10 cellular contexts compared by ENCODE assay signal in the genomic region with DNA sequence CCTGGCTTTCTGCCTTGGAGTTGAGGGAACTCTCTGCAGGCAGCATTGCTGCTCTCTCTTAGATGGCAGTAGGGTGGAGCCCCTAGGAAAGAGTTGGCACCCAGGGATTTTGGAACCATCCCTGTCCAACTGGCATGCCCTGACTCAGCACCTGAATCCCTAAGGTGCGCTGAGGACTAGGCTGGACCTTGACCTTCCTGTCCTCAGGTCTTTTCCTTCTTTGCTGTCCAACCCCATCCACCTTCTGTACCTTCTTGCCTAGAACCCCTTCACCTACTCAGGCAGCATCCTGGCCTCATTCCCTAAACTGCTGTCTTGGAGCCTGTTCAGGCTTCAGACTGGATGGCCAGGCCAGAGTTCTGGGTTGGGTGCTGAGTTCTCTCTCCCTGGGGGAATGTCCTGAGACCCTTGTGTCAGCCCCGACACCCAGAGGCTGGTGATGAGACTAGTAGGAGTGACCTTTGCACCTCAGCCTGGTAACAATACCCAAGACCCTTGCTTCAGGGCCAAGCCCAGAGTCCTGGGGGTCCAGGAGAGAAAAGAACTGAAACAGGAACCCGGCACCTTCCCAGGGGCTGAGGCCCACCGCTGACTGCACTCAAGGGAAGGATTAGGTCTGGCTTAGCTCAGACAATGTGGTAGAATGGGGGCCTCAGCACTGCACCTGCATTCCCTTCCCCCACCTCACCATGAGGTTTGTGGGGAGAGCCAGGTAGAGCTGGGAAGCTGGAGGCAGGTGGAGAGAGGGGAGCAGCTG. TPM values are rescaled to one million over a fixed set of nuclear protein-coding genes. Genes with fewer than 3 reads are reported as not detected.
A peak's percentile ranks its signal among the peaks of the same experiment; 100 is the strongest.
DNase-seq lines count a peak whose midpoint lies in the region; ATAC-seq and TF ChIP-seq lines count a peak whose summit lies in the region.
"Had no signal": no experiment of that assay in that cellular context is flagged by ENCODE, and none has a peak within 500 bp of the region (broad histone marks: within the 10 kb centered on the region; RNA-seq: fewer than 3 reads in every experiment).

No MANE protein-coding gene starts in this region.

- H3K27ac Mint-ChIP-seq in activated naive CD8-positive, alpha-beta T cell treated with anti-CD3 and anti-CD28 coated beads, Interleukin-2, amount 10 ng/mL, durations not matched to agents 7 days and 5 days = peak overlapping the region; percentile 45
- H3K27ac Mint-ChIP-seq in activated naive CD8-positive, alpha-beta T cell treated with anti-CD3 and anti-CD28 coated beads for 36 hours = no peak overlapping the region
- peak overlapping the region in 4 of 5 experiments; percentile 36 to 97 (median 52) for H3K27ac Mint-ChIP-seq in brain

- TF ChIP-seq CTCF in brain (conservative IDR thresholded peaks at IDR 0.05) (no peak), uterus (IDR thresholded peaks at IDR 0.05) (no peak)

- no peak for DNase-seq in activated naive CD8-positive, alpha-beta T cell treated with anti-CD3 and anti-CD28 coated beads, Interleukin-2, amount 10 ng/mL, durations not matched to agents 7 days and 5 days
- no peak for DNase-seq in activated naive CD8-positive, alpha-beta T cell treated with anti-CD3 and anti-CD28 coated beads for 36 hours
- DNase-seq in uterus (no peak), posterior vena cava (ENCODE audit: low spot score) (no peak)

- H3K4me1 ChIP-seq in mucosa of stomach (ENCODE audit: control insufficient read depth, insufficient read depth, low read length) (peaks cover 62% of the 10 kb centered on the region), uterus (peaks cover 31 to 42% of the 10 kb centered on the region in 2 donors)

- H3K4me3 ChIP-seq in mucosa of stomach (ENCODE audit: low read length) = peak overlapping the region; percentile 17
- no peak overlapping the region for H3K4me3 ChIP-seq in uterus

- no peak for ATAC-seq in activated naive CD8-positive, alpha-beta T cell treated with anti-CD3 and anti-CD28 coated beads, Interleukin-2, amount 10 ng/mL, durations not matched to agents 7 days and 5 days (ENCODE audit: low read depth)
- no peak for ATAC-seq in GM21390 (IDR thresholded peaks at IDR 0.05; ENCODE audit: unreplicated experiment)
- ATAC-seq in HG02884 (IDR thresholded peaks at IDR 0.05; ENCODE audit: unreplicated experiment) = no peak

- POLR2A ChIA-PET in activated naive CD8-positive, alpha-beta T cell treated with anti-CD3 and anti-CD28 coated beads, Interleukin-2, amount 10 ng/mL, durations not matched to agents 7 days and 5 days (lab: Charles Lee) = interaction anchor here (1.2 to 3.9 kb wide), 4 partner anchors 18 to 46 kb away, joined by 4 to 28 read pairs (median 4); a partner anchor contains a TSS

- TF ChIP-seq POLR2A in uterus (IDR thresholded peaks at IDR 0.05) = no peak

- H3K36me3 Mint-ChIP-seq in activated naive CD8-positive, alpha-beta T cell treated with anti-CD3 and anti-CD28 coated beads, Interleukin-2, amount 10 ng/mL, durations not matched to agents 7 days and 5 days = peaks cover 4% of the 10 kb centered on the region
- no peaks in the 10 kb centered on the region for H3K36me3 Mint-ChIP-seq in activated naive CD8-positive, alpha-beta T cell treated with anti-CD3 and anti-CD28 coated beads for 36 hours
- no peaks in the 10 kb centered on the region for H3K36me3 Mint-ChIP-seq in brain
- H3K36me3 Mint-ChIP-seq: CD4-positive, CD25-positive, alpha-beta regulatory T cell had no signal

- intact Hi-C loops in uterus (cut with DNase I; ENCODE audit: low total_unique reads) = loop anchor here (2.0 kb wide), 1 partner anchor 27 kb away; no protein-coding TSS in a partner anchor
- intact Hi-C loops in posterior vena cava (cut with DNase I) = loop anchor here (2.0 kb wide), 2 partner anchors 15 to 27 kb away; no protein-coding TSS in a partner anchor

- peaks cover 24% of the 10 kb centered on the region for H3K4me1 Mint-ChIP-seq in activated naive CD8-positive, alpha-beta T cell treated with anti-CD3 and anti-CD28 coated beads, Interleukin-2, amount 10 ng/mL, durations not matched to agents 7 days and 5 days
- H3K4me1 Mint-ChIP-seq in activated naive CD8-positive, alpha-beta T cell treated with anti-CD3 and anti-CD28 coated beads for 36 hours = peaks cover 30% of the 10 kb centered on the region
- peaks cover 56% of the 10 kb centered on the region for H3K4me1 Mint-ChIP-seq in brain

- H3K4me3 Mint-ChIP-seq in activated naive CD8-positive, alpha-beta T cell treated with anti-CD3 and anti-CD28 coated beads, Interleukin-2, amount 10 ng/mL, durations not matched to agents 7 days and 5 days = no peak overlapping the region
- H3K4me3 Mint-ChIP-seq in activated naive CD8-positive, alpha-beta T cell treated with anti-CD3 and anti-CD28 coated beads for 36 hours = no peak overlapping the region
- H3K4me3 Mint-ChIP-seq in brain = peak overlapping the region in 1 of 5 experiments; percentile 47

- no peaks in the 10 kb centered on the region for H3K9me3 Mint-ChIP-seq in activated naive CD8-positive, alpha-beta T cell treated with anti-CD3 and anti-CD28 coated beads, Interleukin-2, amount 10 ng/mL, durations not matched to agents 7 days and 5 days
- no peaks in the 10 kb centered on the region for H3K9me3 Mint-ChIP-seq in activated naive CD8-positive, alpha-beta T cell treated with anti-CD3 and anti-CD28 coated beads for 36 hours
- H3K9me3 Mint-ChIP-seq in brain = peaks cover 0 to 4% (median 0%) of the 10 kb centered on the region in 5 experiments
- H3K9me3 Mint-ChIP-seq: CD4-positive, CD25-positive, alpha-beta regulatory T cell had no signal

- H3K27ac ChIP-seq in uterus = peak overlapping the region; percentile 97 to 99

- no peaks in the 10 kb centered on the region for H3K9me3 ChIP-seq in mucosa of stomach (ENCODE audit: control insufficient read depth, low read length)
- no peaks in the 10 kb centered on the region for H3K9me3 ChIP-seq in uterus

- peak overlapping the region; percentile 98 for H3K9ac ChIP-seq in mucosa of stomach (ENCODE audit: low read length)

- H3K27me3 Mint-ChIP-seq in activated naive CD8-positive, alpha-beta T cell treated with anti-CD3 and anti-CD28 coated beads, Interleukin-2, amount 10 ng/mL, durations not matched to agents 7 days and 5 days = peaks cover 5% of the 10 kb centered on the region
- no peaks in the 10 kb centered on the region for H3K27me3 Mint-ChIP-seq in activated naive CD8-positive, alpha-beta T cell treated with anti-CD3 and anti-CD28 coated beads for 36 hours
- H3K27me3 Mint-ChIP-seq in brain = peaks cover 3% of the 10 kb centered on the region

- H3K36me3 ChIP-seq in mucosa of stomach (ENCODE audit: control insufficient read depth, insufficient read depth, low read length) (no peaks in the 10 kb centered on the region), uterus (no peaks in the 10 kb centered on the region)

- H3K27me3 ChIP-seq in mucosa of stomach (ENCODE audit: control insufficient read depth, insufficient read depth, low read length) = no peaks in the 10 kb centered on the region
- H3K27me3 ChIP-seq in uterus = no peaks in the 10 kb centered on the region

RNA-seq across cellular contexts. Expression of a gene that starts 2.6 kb away (rescaled TPM):
- total RNA-seq in activated naive CD8-positive, alpha-beta T cell treated with anti-CD3 and anti-CD28 coated beads, Interleukin-2, amount 10 ng/mL, durations not matched to agents 7 days and 5 days = 10 to 100 TPM; 73.2 to 78.2 TPM
- 10 to 100 TPM; 28.5 to 28.6 TPM for total RNA-seq in activated naive CD8-positive, alpha-beta T cell treated with anti-CD3 and anti-CD28 coated beads for 36 hours
- polyA plus RNA-seq in brain (ENCODE audit: insufficient read depth, low read depth, low replicate concordance) = 39.3 TPM
- total RNA-seq in uterus (10 to 100 TPM in 3 of 4 donors, 1 to 10 TPM in 1; 8.7 to 65.6 (median 31.3) TPM), posterior vena cava (10 to 100 TPM; 56.1 to 60.9 TPM)

RNA-seq across cellular contexts. Expression of a gene that starts 17.4 kb away (rescaled TPM):
- 1 to 10 TPM; 4.3 to 4.7 TPM for total RNA-seq in activated naive CD8-positive, alpha-beta T cell treated with anti-CD3 and anti-CD28 coated beads, Interleukin-2, amount 10 ng/mL, durations not matched to agents 7 days and 5 days
- under 1 TPM; 0.31 to 0.56 TPM for total RNA-seq in activated naive CD8-positive, alpha-beta T cell treated with anti-CD3 and anti-CD28 coated beads for 36 hours
- 0.46 TPM for polyA plus RNA-seq in brain (ENCODE audit: insufficient read depth, low read depth, low replicate concordance)
- total RNA-seq in uterus = 10 to 100 TPM in 1 of 4 donors, 1 to 10 TPM in 2, under 1 TPM in 1; 0.77 to 19.3 (median 7.4) TPM
- total RNA-seq in posterior vena cava = 10 to 100 TPM; 10.0 to 15.2 TPM

RNA-seq across cellular contexts. Expression of a gene that starts 35.8 kb away (rescaled TPM):
- total RNA-seq in activated naive CD8-positive, alpha-beta T cell treated with anti-CD3 and anti-CD28 coated beads, Interleukin-2, amount 10 ng/mL, durations not matched to agents 7 days and 5 days = 10 to 100 TPM; 65.3 to 67.1 TPM
- total RNA-seq in activated naive CD8-positive, alpha-beta T cell treated with anti-CD3 and anti-CD28 coated beads for 36 hours = 10 to 100 TPM; 31.2 to 33.7 TPM
- 18.0 TPM for polyA plus RNA-seq in brain (ENCODE audit: insufficient read depth, low read depth, low replicate concordance)
- total RNA-seq in uterus (10 to 100 TPM in 2 of 4 donors, 1 to 10 TPM in 2; 2.6 to 37.3 (median 11.6) TPM), posterior vena cava (10 to 100 TPM; 10.3 to 11.4 TPM)

RNA-seq across cellular contexts. Expression of a gene that starts 45.7 kb away (rescaled TPM):
- total RNA-seq in activated naive CD8-positive, alpha-beta T cell treated with anti-CD3 and anti-CD28 coated beads, Interleukin-2, amount 10 ng/mL, durations not matched to agents 7 days and 5 days = 100 to 1,000 TPM; 290 to 311 TPM
- 100 to 1,000 TPM; 262 to 269 TPM for total RNA-seq in activated naive CD8-positive, alpha-beta T cell treated with anti-CD3 and anti-CD28 coated beads for 36 hours
- 231 TPM for polyA plus RNA-seq in brain (ENCODE audit: insufficient read depth, low read depth, low replicate concordance)
- total RNA-seq in uterus (100 to 1,000 TPM in 1 of 4 donors, 10 to 100 TPM in 3; 15.9 to 180 (median 77.1) TPM), posterior vena cava (10 to 100 TPM; 62.1 to 70.6 TPM)

RNA-seq across cellular contexts. Expression of a gene that starts 47.9 kb away (rescaled TPM):
- 100 to 1,000 TPM; 359 to 367 TPM for total RNA-seq in activated naive CD8-positive, alpha-beta T cell treated with anti-CD3 and anti-CD28 coated beads, Interleukin-2, amount 10 ng/mL, durations not matched to agents 7 days and 5 days
- total RNA-seq in activated naive CD8-positive, alpha-beta T cell treated with anti-CD3 and anti-CD28 coated beads for 36 hours = 100 to 1,000 TPM; 117 to 121 TPM
- 0.29 TPM for polyA plus RNA-seq in brain (ENCODE audit: insufficient read depth, low read depth, low replicate concordance)
- total RNA-seq in uterus = 1 to 10 TPM in 2 of 4 donors, not detected in 2; 1.3 to 2.5 TPM
- total RNA-seq in posterior vena cava = 1 to 10 TPM; 2.9 to 3.4 TPM
- total RNA-seq: myocyte had no signal
